In genomic region chr17:81923302-81924260, GRCh38 we compare ENCODE assay signal across 8 cellular contexts. TPM values are rescaled to one million over a fixed set of nuclear protein-coding genes. Genes with fewer than 3 reads are reported as not detected.
A peak's percentile ranks its signal among the peaks of the same experiment; 100 is the strongest.
DNase-seq lines count a peak whose midpoint lies in the region; ATAC-seq, FAIRE-seq and TF ChIP-seq lines count a peak whose summit lies in the region.

No MANE protein-coding gene starts in this region.

- FAIRE-seq in GM12892 (lab: Jason Lieb, UNC), result no peak

- H3K4me1 Mint-ChIP-seq in stimulated activated naive B cell treated with anti-CD40 and anti-IgM and Interleukin-4, amounts not matched to agents 10 μg/mL and 1 μg/mL and 100 μg/mL, for 72 hours, result peaks cover 41 to 76% of the 10 kb centered on the region in 2 donors
- H3K4me1 Mint-ChIP-seq in stimulated activated naive CD8-positive, alpha-beta T cell treated with anti-CD3 and anti-CD28 coated beads, Interleukin-15, amount 100 ng/mL, for 72 hours, result peaks cover 57% of the 10 kb centered on the region

- H3K27me3 Mint-ChIP-seq in stimulated activated naive B cell treated with anti-CD40 and anti-IgM and Interleukin-4, amounts not matched to agents 10 μg/mL and 1 μg/mL and 100 μg/mL, for 72 hours, result no peaks in the 10 kb centered on the region
- no peaks in the 10 kb centered on the region for H3K27me3 Mint-ChIP-seq in stimulated activated naive CD8-positive, alpha-beta T cell treated with anti-CD3 and anti-CD28 coated beads, Interleukin-15, amount 100 ng/mL, for 72 hours

- DNase-seq in CD1c-positive myeloid dendritic cell (ENCODE audit: extremely low spot score), result peak; percentile 82
- DNase-seq in MG63, result peak; percentile 87
- DNase-seq in breast epithelium (ENCODE audit: low spot score in 2 of 2), result no peak
- peak; percentile 85 for DNase-seq in iris pigment epithelial cell (ENCODE audit: low read depth)
- no peak for DNase-seq in stimulated activated naive B cell treated with anti-CD40 and anti-IgM and Interleukin-4, amounts not matched to agents 10 μg/mL and 1 μg/mL and 100 μg/mL, for 72 hours
- DNase-seq in GM12892 (ENCODE audit: insufficient read length), result no peak
- DNase-seq in stimulated activated naive CD8-positive, alpha-beta T cell treated with anti-CD3 and anti-CD28 coated beads, Interleukin-15, amount 100 ng/mL, for 72 hours, result no peak

- peak overlapping the region; percentile 88 for H3K27ac Mint-ChIP-seq in stimulated activated naive B cell treated with anti-CD40 and anti-IgM and Interleukin-4, amounts not matched to agents 10 μg/mL and 1 μg/mL and 100 μg/mL, for 72 hours
- peak overlapping the region in 1 of 2 donors; percentile 92 for H3K27ac Mint-ChIP-seq in stimulated activated naive CD8-positive, alpha-beta T cell treated with anti-CD3 and anti-CD28 coated beads, Interleukin-15, amount 100 ng/mL, for 72 hours

- H3K9me3 Mint-ChIP-seq in stimulated activated naive B cell treated with anti-CD40 and anti-IgM and Interleukin-4, amounts not matched to agents 10 μg/mL and 1 μg/mL and 100 μg/mL, for 72 hours, result no peaks in the 10 kb centered on the region
- H3K9me3 Mint-ChIP-seq in stimulated activated naive CD8-positive, alpha-beta T cell treated with anti-CD3 and anti-CD28 coated beads, Interleukin-15, amount 100 ng/mL, for 72 hours, result no peaks in the 10 kb centered on the region

- no peak for ATAC-seq in stimulated activated naive B cell treated with anti-CD40 and anti-IgM and Interleukin-4, amounts not matched to agents 10 μg/mL and 1 μg/mL and 100 μg/mL, for 72 hours (replicated peaks)
- no peak for ATAC-seq in stimulated activated naive CD8-positive, alpha-beta T cell treated with anti-CD3 and anti-CD28 coated beads, Interleukin-15, amount 100 ng/mL, for 72 hours
- ATAC-seq in HG03439 (IDR thresholded peaks at IDR 0.05; ENCODE audit: unreplicated experiment), result no peak

- H3K4me3 Mint-ChIP-seq in stimulated activated naive B cell treated with anti-CD40 and anti-IgM and Interleukin-4, amounts not matched to agents 10 μg/mL and 1 μg/mL and 100 μg/mL, for 72 hours, result peak overlapping the region; percentile 77 to 78
- H3K4me3 Mint-ChIP-seq in stimulated activated naive CD8-positive, alpha-beta T cell treated with anti-CD3 and anti-CD28 coated beads, Interleukin-15, amount 100 ng/mL, for 72 hours, result no peak overlapping the region

- H3K27me3 ChIP-seq in MG63 (no peaks in the 10 kb centered on the region), breast epithelium (no peaks in the 10 kb centered on the region)

- no peak for TF ChIP-seq CTCF in breast epithelium (IDR thresholded peaks at IDR 0.05)

- intact Hi-C loops in breast epithelium (cut with DNase I; ENCODE audit: low total_unique reads), result loop anchor here (5.0 kb wide), 1 partner anchor 819 kb away; no protein-coding TSS in a partner anchor

- peak overlapping the region; percentile 30 for H3K4me3 ChIP-seq in MG63
- peak overlapping the region; percentile 14 to 52 (median 25) for H3K4me3 ChIP-seq in breast epithelium

- H3K9me3 ChIP-seq in MG63, result no peaks in the 10 kb centered on the region
- H3K9me3 ChIP-seq in breast epithelium, result no peaks in the 10 kb centered on the region

- TF ChIP-seq POLR2A in breast epithelium (IDR thresholded peaks at IDR 0.05) (no peak), GM12892 (IDR thresholded peaks at IDR 0.05; ENCODE audit: low read depth, low read length) (no peak)

- peak overlapping the region; percentile 23 to 41 for H3K27ac ChIP-seq in breast epithelium

- peaks cover 27 to 40% of the 10 kb centered on the region in 2 donors for H3K36me3 Mint-ChIP-seq in stimulated activated naive B cell treated with anti-CD40 and anti-IgM and Interleukin-4, amounts not matched to agents 10 μg/mL and 1 μg/mL and 100 μg/mL, for 72 hours

- H3K4me1 ChIP-seq in breast epithelium, result peaks cover 11 to 12% of the 10 kb centered on the region in 2 donors

- peaks cover 36% of the 10 kb centered on the region for H3K36me3 ChIP-seq in MG63
- no peaks in the 10 kb centered on the region for H3K36me3 ChIP-seq in breast epithelium

RNA-seq across cellular contexts. Expression of gene MAFG, which starts 4.0 kb away (rescaled TPM):
- total RNA-seq in MG63 (2014; rRNA removed; shearing (Covaris generic); ENCODE audit: low replicate concordance), result 11.8 and 14.9 TPM in 2 replicates
- total RNA-seq in breast epithelium, result 10 to 100 TPM; 12.3 to 15.2 (median 14.1) TPM
- polyA plus RNA-seq in GM12892 (2012; ENCODE audit: missing spikeins), result 7.4 TPM

RNA-seq across cellular contexts. Expression of gene SIRT7, which starts 5.6 kb away (rescaled TPM):
- 22.1 and 25.9 TPM in 2 replicates for total RNA-seq in MG63 (2014; rRNA removed; shearing (Covaris generic); ENCODE audit: low replicate concordance)
- 10 to 100 TPM; 20.6 to 27.2 (median 25.8) TPM for total RNA-seq in breast epithelium
- polyA plus RNA-seq in GM12892 (2012; ENCODE audit: missing spikeins), result 16.7 TPM

RNA-seq across cellular contexts. Expression of gene PCYT2, which starts 12.4 kb away (rescaled TPM):
- total RNA-seq in MG63 (2014; rRNA removed; shearing (Covaris generic); ENCODE audit: low replicate concordance), result 24.6 and 47.0 TPM in 2 replicates
- total RNA-seq in breast epithelium, result 10 to 100 TPM; 22.9 to 69.4 (median 35.9) TPM
- polyA plus RNA-seq in GM12892 (2012; ENCODE audit: missing spikeins), result 22.9 TPM

RNA-seq across cellular contexts. Expression of gene PYCR1, which starts 13.5 kb away (rescaled TPM):
- total RNA-seq in MG63 (2014; rRNA removed; shearing (Covaris generic); ENCODE audit: low replicate concordance), result 253 and 283 TPM in 2 replicates
- total RNA-seq in breast epithelium, result 10 to 100 TPM in 2 of 3 donors, 1 to 10 TPM in 1; 3.0 to 30.2 (median 15.5) TPM
- 51.1 TPM for polyA plus RNA-seq in GM12892 (2012; ENCODE audit: missing spikeins)

RNA-seq across cellular contexts. Expression of gene NPB, which starts 21.5 kb away (rescaled TPM):
- total RNA-seq in MG63 (2014; rRNA removed; shearing (Covaris generic); ENCODE audit: low replicate concordance), result 1.3 and 2.5 TPM in 2 replicates
- 1 to 10 TPM in 1 of 3 donors, not detected in 2; 2.0 TPM for total RNA-seq in breast epithelium
- 0.66 TPM for polyA plus RNA-seq in GM12892 (2012; ENCODE audit: missing spikeins)

Comparison
In these comparisons a context has a peak if more than half of its experiments do, and no peak if none do; other contexts are left out.
1. DNase-seq: peak in CD1c-positive myeloid dendritic cell (single experiment), MG63 (single experiment) and iris pigment epithelial cell (single experiment); none in breast epithelium (0 of 2), stimulated activated naive B cell treated with anti-CD40 and anti-IgM and Interleukin-4, amounts not matched to agents 10 μg/mL and 1 μg/mL and 100 μg/mL, for 72 hours (single experiment), GM12892 (single experiment) and stimulated activated naive CD8-positive, alpha-beta T cell treated with anti-CD3 and anti-CD28 coated beads, Interleukin-15, amount 100 ng/mL, for 72 hours (0 of 2).
2. H3K4me3 Mint-ChIP-seq: peak in stimulated activated naive B cell treated with anti-CD40 and anti-IgM and Interleukin-4, amounts not matched to agents 10 μg/mL and 1 μg/mL and 100 μg/mL, for 72 hours (2 of 2); none in stimulated activated naive CD8-positive, alpha-beta T cell treated with anti-CD3 and anti-CD28 coated beads, Interleukin-15, amount 100 ng/mL, for 72 hours (0 of 2).